In the genomic region with DNA sequence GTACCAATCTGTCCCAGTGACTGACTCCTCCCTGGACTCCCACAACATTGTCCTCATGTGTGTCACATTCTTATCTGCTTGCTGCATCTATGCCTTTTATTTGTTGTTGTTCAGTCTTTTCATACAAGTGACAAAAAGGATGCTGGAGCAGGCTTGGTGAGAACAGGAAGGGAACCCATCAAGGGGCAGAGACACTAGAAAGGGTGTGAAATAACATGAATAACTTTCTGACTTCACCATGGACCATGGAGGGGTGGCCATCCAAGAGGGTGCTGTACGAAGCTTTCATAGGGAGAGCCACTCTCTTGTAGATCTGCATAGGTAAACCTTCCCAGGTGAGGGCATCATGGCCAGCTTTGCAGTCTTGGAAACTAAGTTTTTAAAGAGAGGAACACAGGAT, we compare ENCODE assay signal across 21 cellular contexts. TPM values are rescaled to one million over a fixed set of nuclear protein-coding genes. Genes with fewer than 3 reads are reported as not detected.
DNase-seq lines count a peak whose midpoint lies in the region; ATAC-seq and TF ChIP-seq lines count a peak whose summit lies in the region.
"Had no signal": no experiment of that assay in that cellular context is flagged by ENCODE, and none has a peak within 500 bp of the region (broad histone marks: within the 10 kb centered on the region; RNA-seq: fewer than 3 reads in every experiment).

No MANE protein-coding gene starts in this region.

- no peak overlapping the region for H3K4me3 ChIP-seq in naive thymus-derived CD4-positive, alpha-beta T cell (ENCODE audit: low read length)

- H3K4me1 Mint-ChIP-seq in activated T-cell treated with anti-CD3 and anti-CD28 coated beads, Interleukin-2, amount 50 U/mL, for 24 hours (ENCODE audit: low read depth): peaks cover 71% of the 10 kb centered on the region
- H3K4me1 Mint-ChIP-seq in CD4-positive, alpha-beta T cell (ENCODE audit: low read depth): peaks cover 95% of the 10 kb centered on the region
- peaks cover 82% of the 10 kb centered on the region for H3K4me1 Mint-ChIP-seq in activated CD8-positive, alpha-beta T cell treated with anti-CD3 and anti-CD28 coated beads, Interleukin-2, amount 10 ng/mL, durations not matched to agents 7 days and 5 days (ENCODE audit: low read depth)
- peaks cover 64 to 96% (median 90%) of the 10 kb centered on the region in 7 donors for H3K4me1 Mint-ChIP-seq in naive thymus-derived CD4-positive, alpha-beta T cell

- TF ChIP-seq CTCF in CD4-positive, alpha-beta T cell (IDR thresholded peaks at IDR 0.05): no peak

- no peak overlapping the region for H3K4me3 Mint-ChIP-seq in activated T-cell treated with anti-CD3 and anti-CD28 coated beads, Interleukin-2, amount 50 U/mL, for 24 hours
- peak overlapping the region; percentile 59 for H3K4me3 Mint-ChIP-seq in CD4-positive, alpha-beta T cell
- no peak overlapping the region for H3K4me3 Mint-ChIP-seq in activated CD8-positive, alpha-beta T cell treated with anti-CD3 and anti-CD28 coated beads, Interleukin-2, amount 10 ng/mL, durations not matched to agents 7 days and 5 days
- H3K4me3 Mint-ChIP-seq in naive thymus-derived CD4-positive, alpha-beta T cell: peak overlapping the region; percentile 21 to 91 (median 59)
- H3K4me3 Mint-ChIP-seq: IgD-negative memory B cell had no signal

- CTCF ChIA-PET in CD4-positive, alpha-beta T cell (lab: Charles Lee): interaction anchor here (0.9 to 1.1 kb wide), 4 partner anchors 11 to 291 kb away, joined by 3 to 4 read pairs (median 3); no protein-coding TSS in a partner anchor
- CTCF ChIA-PET in activated CD8-positive, alpha-beta T cell treated with anti-CD3 and anti-CD28 coated beads, Interleukin-2, amount 10 ng/mL, durations not matched to agents 7 days and 5 days (lab: Charles Lee): interaction anchor here (0.8 to 2.6 kb wide), 4 partner anchors 11 to 239 kb away, joined by 3 to 8 read pairs (median 4); no protein-coding TSS in a partner anchor
- CTCF ChIA-PET in naive thymus-derived CD4-positive, alpha-beta T cell (lab: Charles Lee): interaction anchor here (0.7 to 1.5 kb wide), 3 partner anchors 16 to 314 kb away, joined by 3 to 5 read pairs (median 4); no protein-coding TSS in a partner anchor

- peak; percentile 22 for ATAC-seq in CD4-positive, alpha-beta T cell (ENCODE audit: poor library complexity)
- ATAC-seq in activated CD8-positive, alpha-beta T cell treated with anti-CD3 and anti-CD28 coated beads, Interleukin-2, amount 10 ng/mL, durations not matched to agents 7 days and 5 days: no peak
- peak; percentile 37 for ATAC-seq in naive thymus-derived CD4-positive, alpha-beta T cell
- ATAC-seq in GM19328 (IDR thresholded peaks at IDR 0.05; ENCODE audit: unreplicated experiment) (no peak), GM21526 (IDR thresholded peaks at IDR 0.05; ENCODE audit: low FRiP score, unreplicated experiment) (no peak)
- ATAC-seq: HCT116 had no signal

- peaks cover 0 to 24% (median 5%) of the 10 kb centered on the region in 3 experiments for H3K36me3 ChIP-seq in naive thymus-derived CD4-positive, alpha-beta T cell (ENCODE audit: control insufficient read depth in 2 of 3, insufficient read depth in 3 of 3, low read length in 3 of 3)

- intact Hi-C loops in CD4-positive, alpha-beta T cell (cut with DNase I, micrococcal nuclease): loop anchor here (2.0 to 5.0 kb wide), 2 partner anchors 14 to 52 kb away; no protein-coding TSS in a partner anchor
- intact Hi-C loops in naive thymus-derived CD4-positive, alpha-beta T cell (cut with micrococcal nuclease): loop anchor here in 1 of 2 donors (1.0 to 2.0 kb wide), 2 partner anchors 7 to 14 kb away; partner anchors contain the start of gene GIMAP8

- DNase-seq in activated T-cell treated with anti-CD3 and anti-CD28 coated beads, Interleukin-2, amount 50 U/mL, for 24 hours: no peak
- no peak for DNase-seq in activated T-cell treated with anti-CD3 and anti-CD28 coated beads for 4 hours
- DNase-seq in CD4-positive, alpha-beta T cell: no peak
- DNase-seq in activated CD8-positive, alpha-beta T cell treated with anti-CD3 and anti-CD28 coated beads, Interleukin-2, amount 10 ng/mL, durations not matched to agents 7 days and 5 days: no peak
- no peak for DNase-seq in naive thymus-derived CD4-positive, alpha-beta T cell
- DNase-seq in epidermal melanocyte (ENCODE audit: insufficient read length, low spot score): no peak
- DNase-seq: C1 segment of cervical spinal cord, Calu3, DMS79 treated with DMSO at 0.1 percent for 48 hours, GDM1, NCI-H1417, NCI-H1930, NCI-H2171, NCI-H446 treated with DMSO at 0.1 percent for 48 hours, NCI-H748 treated with DMSO at 0.1 percent for 48 hours had no signal

- H3K27me3 ChIP-seq in CD4-positive, alpha-beta T cell (ENCODE audit: control insufficient read depth, insufficient read depth, low read length): no peaks in the 10 kb centered on the region
- H3K27me3 ChIP-seq in naive thymus-derived CD4-positive, alpha-beta T cell (ENCODE audit: control insufficient read depth in 2 of 2, insufficient read depth in 2 of 2, low read length in 2 of 2): no peaks in the 10 kb centered on the region

- peak overlapping the region; percentile 65 for H3K27ac Mint-ChIP-seq in activated T-cell treated with anti-CD3 and anti-CD28 coated beads, Interleukin-2, amount 50 U/mL, for 24 hours
- H3K27ac Mint-ChIP-seq in CD4-positive, alpha-beta T cell: peak overlapping the region; percentile 81
- peak overlapping the region; percentile 26 for H3K27ac Mint-ChIP-seq in activated CD8-positive, alpha-beta T cell treated with anti-CD3 and anti-CD28 coated beads, Interleukin-2, amount 10 ng/mL, durations not matched to agents 7 days and 5 days
- peak overlapping the region; percentile 37 to 97 (median 79) for H3K27ac Mint-ChIP-seq in naive thymus-derived CD4-positive, alpha-beta T cell
- H3K27ac Mint-ChIP-seq: IgD-negative memory B cell had no signal

- peaks cover 30% of the 10 kb centered on the region for H3K9me3 Mint-ChIP-seq in activated T-cell treated with anti-CD3 and anti-CD28 coated beads, Interleukin-2, amount 50 U/mL, for 24 hours
- H3K9me3 Mint-ChIP-seq in CD4-positive, alpha-beta T cell: peaks cover 25% of the 10 kb centered on the region
- peaks cover 32% of the 10 kb centered on the region for H3K9me3 Mint-ChIP-seq in activated CD8-positive, alpha-beta T cell treated with anti-CD3 and anti-CD28 coated beads, Interleukin-2, amount 10 ng/mL, durations not matched to agents 7 days and 5 days (ENCODE audit: insufficient read depth)
- peaks cover 21 to 39% (median 34%) of the 10 kb centered on the region in 11 donors for H3K9me3 Mint-ChIP-seq in naive thymus-derived CD4-positive, alpha-beta T cell

- POLR2A ChIA-PET in CD4-positive, alpha-beta T cell (lab: Charles Lee): interaction anchor here (1.2 to 3.1 kb wide), 7 partner anchors 10 to 290 kb away, joined by 5 to 14 read pairs (median 12); partner anchors contain the start of gene GIMAP7
- POLR2A ChIA-PET in activated CD8-positive, alpha-beta T cell treated with anti-CD3 and anti-CD28 coated beads, Interleukin-2, amount 10 ng/mL, durations not matched to agents 7 days and 5 days (lab: Charles Lee): interaction anchor here (1.1 to 1.8 kb wide), 3 partner anchors 10 to 50 kb away, joined by 3 to 10 read pairs (median 7); no protein-coding TSS in a partner anchor
- POLR2A ChIA-PET in naive thymus-derived CD4-positive, alpha-beta T cell (lab: Charles Lee): interaction anchor here (0.6 to 10.0 kb wide), 9 partner anchors 10 to 291 kb away, joined by 3 to 156 read pairs (median 4); partner anchors contain the start of genes GIMAP7 and GIMAP8

- H3K36me3 Mint-ChIP-seq in activated T-cell treated with anti-CD3 and anti-CD28 coated beads, Interleukin-2, amount 50 U/mL, for 24 hours (ENCODE audit: low read depth): peaks cover 80% of the 10 kb centered on the region
- peaks cover 100% of the 10 kb centered on the region for H3K36me3 Mint-ChIP-seq in CD4-positive, alpha-beta T cell (ENCODE audit: low read depth)
- peaks cover 93% of the 10 kb centered on the region for H3K36me3 Mint-ChIP-seq in activated CD8-positive, alpha-beta T cell treated with anti-CD3 and anti-CD28 coated beads, Interleukin-2, amount 10 ng/mL, durations not matched to agents 7 days and 5 days (ENCODE audit: low read depth)
- peaks cover 47 to 92% (median 86%) of the 10 kb centered on the region in 5 donors for H3K36me3 Mint-ChIP-seq in naive thymus-derived CD4-positive, alpha-beta T cell

- peak overlapping the region; percentile 21 for H3K27ac ChIP-seq in CD4-positive, alpha-beta T cell (ENCODE audit: low read depth, low read length)
- H3K27ac ChIP-seq in naive thymus-derived CD4-positive, alpha-beta T cell (ENCODE audit: low read depth, low read length): peak overlapping the region; percentile 12

- H3K27me3 Mint-ChIP-seq in activated T-cell treated with anti-CD3 and anti-CD28 coated beads, Interleukin-2, amount 50 U/mL, for 24 hours: no peaks in the 10 kb centered on the region
- H3K27me3 Mint-ChIP-seq in CD4-positive, alpha-beta T cell: no peaks in the 10 kb centered on the region
- no peaks in the 10 kb centered on the region for H3K27me3 Mint-ChIP-seq in activated CD8-positive, alpha-beta T cell treated with anti-CD3 and anti-CD28 coated beads, Interleukin-2, amount 10 ng/mL, durations not matched to agents 7 days and 5 days (ENCODE audit: low read depth)
- no peaks in the 10 kb centered on the region for H3K27me3 Mint-ChIP-seq in naive thymus-derived CD4-positive, alpha-beta T cell

- peaks cover 50 to 54% of the 10 kb centered on the region in 2 donors for H3K4me1 ChIP-seq in naive thymus-derived CD4-positive, alpha-beta T cell (ENCODE audit: control insufficient read depth in 2 of 2, insufficient read depth in 2 of 2, low read length in 2 of 2)

- H3K9me3 ChIP-seq in CD4-positive, alpha-beta T cell (ENCODE audit: control insufficient read depth, low read length): peaks cover 37% of the 10 kb centered on the region
- H3K9me3 ChIP-seq in naive thymus-derived CD4-positive, alpha-beta T cell (ENCODE audit: control insufficient read depth in 2 of 3, low read length in 3 of 3): peaks cover 7 to 36% (median 19%) of the 10 kb centered on the region in 3 experiments

RNA-seq across cellular contexts. Expression of gene GIMAP8, which starts 14.5 kb away (rescaled TPM):
- total RNA-seq in CD4-positive, alpha-beta T cell: 1 to 10 TPM; 2.9 to 3.8 TPM
- total RNA-seq in activated CD8-positive, alpha-beta T cell treated with anti-CD3 and anti-CD28 coated beads, Interleukin-2, amount 10 ng/mL, durations not matched to agents 7 days and 5 days: 10 to 100 TPM; 21.5 to 22.3 TPM
- 10 to 100 TPM; 13.8 to 69.7 (median 52.5) TPM for total RNA-seq in naive thymus-derived CD4-positive, alpha-beta T cell
- polyA plus RNA-seq in naive thymus-derived CD4-positive, alpha-beta T cell: 10 to 100 TPM; 26.0 to 56.5 TPM
- total RNA-seq: Calu3, HT1080, LHCN-M2 had no signal

RNA-seq across cellular contexts. Expression of gene GIMAP7, which starts 49.7 kb away (rescaled TPM):
- total RNA-seq in CD4-positive, alpha-beta T cell: 10 to 100 TPM; 48.4 to 50.7 TPM
- 100 to 1,000 TPM; 134 TPM for total RNA-seq in activated CD8-positive, alpha-beta T cell treated with anti-CD3 and anti-CD28 coated beads, Interleukin-2, amount 10 ng/mL, durations not matched to agents 7 days and 5 days
- 100 to 1,000 TPM in 3 of 5 experiments, 10 to 100 TPM in 2; 66.3 to 555 (median 321) TPM for total RNA-seq in naive thymus-derived CD4-positive, alpha-beta T cell
- 1,000 to 10,000 TPM in 1 of 2 donors, 100 to 1,000 TPM in 1; 772 to 1,293 TPM for polyA plus RNA-seq in naive thymus-derived CD4-positive, alpha-beta T cell
- total RNA-seq: Calu3, HT1080, LHCN-M2 had no signal

Comparison
In these comparisons a context has a peak if more than half of its experiments do, and no peak if none do; other contexts are left out.
1. H3K27ac Mint-ChIP-seq: peak in every context shown above with its lines; median percentile 81 in CD4-positive, alpha-beta T cell; 79 in naive thymus-derived CD4-positive, alpha-beta T cell; 65 in activated T-cell treated with anti-CD3 and anti-CD28 coated beads, Interleukin-2, amount 50 U/mL, for 24 hours; 26 in activated CD8-positive, alpha-beta T cell treated with anti-CD3 and anti-CD28 coated beads, Interleukin-2, amount 10 ng/mL, durations not matched to agents 7 days and 5 days.
2. H3K4me3 Mint-ChIP-seq: peak in CD4-positive, alpha-beta T cell (single experiment) and naive thymus-derived CD4-positive, alpha-beta T cell (10 of 10); none in activated T-cell treated with anti-CD3 and anti-CD28 coated beads, Interleukin-2, amount 50 U/mL, for 24 hours (single experiment) and activated CD8-positive, alpha-beta T cell treated with anti-CD3 and anti-CD28 coated beads, Interleukin-2, amount 10 ng/mL, durations not matched to agents 7 days and 5 days (single experiment).
3. ATAC-seq: peak in CD4-positive, alpha-beta T cell (single experiment) and naive thymus-derived CD4-positive, alpha-beta T cell (single experiment); none in activated CD8-positive, alpha-beta T cell treated with anti-CD3 and anti-CD28 coated beads, Interleukin-2, amount 10 ng/mL, durations not matched to agents 7 days and 5 days (single experiment), GM19328 (single experiment) and GM21526 (single experiment).